Comparison of ENCODE assay signal across 8 cellular contexts in genomic region chr3:185537369-185537970, GRCh38. TPM values are rescaled to one million over a fixed set of nuclear protein-coding genes. Genes with fewer than 3 reads are reported as not detected.
DNase-seq lines count a peak whose midpoint lies in the region; ATAC-seq and TF ChIP-seq lines count a peak whose summit lies in the region.

No MANE protein-coding gene starts in this region.

- H3K4me1 Mint-ChIP-seq in CD4-positive, alpha-beta T cell (ENCODE audit: low read depth) = peaks cover 6% of the 10 kb centered on the region
- H3K4me1 Mint-ChIP-seq in central memory CD8-positive, alpha-beta T cell = peaks cover 7% of the 10 kb centered on the region
- H3K4me1 Mint-ChIP-seq in osteocyte (ENCODE audit: unreplicated experiment) = peaks cover 7% of the 10 kb centered on the region

- H3K4me3 ChIP-seq in Peyer's patch = no peak overlapping the region
- H3K4me3 ChIP-seq in muscle layer of duodenum (ENCODE audit: low read depth in 1 of 2, low read length in 2 of 2) = no peak overlapping the region

- no peak for TF ChIP-seq CTCF in CD4-positive, alpha-beta T cell (IDR thresholded peaks at IDR 0.05)
- TF ChIP-seq CTCF in Peyer's patch (IDR thresholded peaks at IDR 0.05) = peak in 3 of 6 experiments; percentile 38 to 49 (median 47)
- no peak for TF ChIP-seq CTCF in osteocyte (IDR thresholded peaks at IDR 0.05)

- POLR2A ChIA-PET in CD4-positive, alpha-beta T cell (lab: Charles Lee) = no interaction called here

- H3K9me3 Mint-ChIP-seq in CD4-positive, alpha-beta T cell = no peaks in the 10 kb centered on the region
- H3K9me3 Mint-ChIP-seq in central memory CD8-positive, alpha-beta T cell = no peaks in the 10 kb centered on the region
- H3K9me3 Mint-ChIP-seq in osteocyte (ENCODE audit: unreplicated experiment) = no peaks in the 10 kb centered on the region

- intact Hi-C loops in CD4-positive, alpha-beta T cell (cut with DNase I, micrococcal nuclease) = no loop called here

- DNase-seq in CD4-positive, alpha-beta T cell = no peak
- DNase-seq in Peyer's patch (peak; percentile 26 to 83 (median 64)), NCI-H526 (lab: John Stamatoyannopoulos, UW) (no peak), osteocyte (ENCODE audit: extremely low spot score, unreplicated experiment) (no peak)
- DNase-seq in central memory CD8-positive, alpha-beta T cell (ENCODE audit: low spot score in 2 of 2) = no peak

- H3K27me3 Mint-ChIP-seq in CD4-positive, alpha-beta T cell = no peaks in the 10 kb centered on the region
- H3K27me3 Mint-ChIP-seq in central memory CD8-positive, alpha-beta T cell = no peaks in the 10 kb centered on the region
- H3K27me3 Mint-ChIP-seq in osteocyte (ENCODE audit: unreplicated experiment) = peaks cover 2% of the 10 kb centered on the region

- H3K9me3 ChIP-seq in CD4-positive, alpha-beta T cell (ENCODE audit: control insufficient read depth, low read length) = no peaks in the 10 kb centered on the region
- H3K9me3 ChIP-seq in Peyer's patch = no peaks in the 10 kb centered on the region
- no peaks in the 10 kb centered on the region for H3K9me3 ChIP-seq in muscle layer of duodenum (ENCODE audit: control insufficient read depth in 1 of 2, low read length in 2 of 2)

- H3K27me3 ChIP-seq in CD4-positive, alpha-beta T cell (ENCODE audit: control insufficient read depth, insufficient read depth, low read length) = no peaks in the 10 kb centered on the region
- H3K27me3 ChIP-seq in Peyer's patch (no peaks in the 10 kb centered on the region), muscle layer of duodenum (ENCODE audit: low read depth, low read length) (no peaks in the 10 kb centered on the region)

- H3K27ac ChIP-seq in CD4-positive, alpha-beta T cell (ENCODE audit: low read depth, low read length) = no peak overlapping the region
- peak overlapping the region in 3 of 4 donors; percentile 66 to 83 (median 80) for H3K27ac ChIP-seq in Peyer's patch
- peak overlapping the region; percentile 45 for H3K27ac ChIP-seq in muscle layer of duodenum (ENCODE audit: low read length)

- H3K36me3 ChIP-seq in Peyer's patch (no peaks in the 10 kb centered on the region), muscle layer of duodenum (ENCODE audit: control insufficient read depth in 1 of 2, insufficient read depth in 2 of 2, low read length in 2 of 2) (no peaks in the 10 kb centered on the region)

- H3K27ac Mint-ChIP-seq in CD4-positive, alpha-beta T cell = peak overlapping the region; percentile 6
- H3K27ac Mint-ChIP-seq in central memory CD8-positive, alpha-beta T cell (ENCODE audit: low read depth) = no peak overlapping the region
- no peak overlapping the region for H3K27ac Mint-ChIP-seq in osteocyte (ENCODE audit: unreplicated experiment)

- TF ChIP-seq POLR2A in Peyer's patch (IDR thresholded peaks at IDR 0.05) = peak in 1 of 2 donors; percentile 28

- CTCF ChIA-PET in CD4-positive, alpha-beta T cell (lab: Charles Lee) = no interaction called here

- H3K4me3 Mint-ChIP-seq in CD4-positive, alpha-beta T cell = no peak overlapping the region
- H3K4me3 Mint-ChIP-seq in central memory CD8-positive, alpha-beta T cell = no peak overlapping the region
- H3K4me3 Mint-ChIP-seq in osteocyte (ENCODE audit: unreplicated experiment) = no peak overlapping the region

- H3K4me1 ChIP-seq in Peyer's patch = no peaks in the 10 kb centered on the region
- H3K4me1 ChIP-seq in muscle layer of duodenum (ENCODE audit: control insufficient read depth in 1 of 2, insufficient read depth in 2 of 2, low read length in 2 of 2) = no peaks in the 10 kb centered on the region

- H3K36me3 Mint-ChIP-seq in CD4-positive, alpha-beta T cell (ENCODE audit: low read depth) = no peaks in the 10 kb centered on the region
- H3K36me3 Mint-ChIP-seq in central memory CD8-positive, alpha-beta T cell (ENCODE audit: insufficient read depth) = no peaks in the 10 kb centered on the region
- H3K36me3 Mint-ChIP-seq in osteocyte (ENCODE audit: unreplicated experiment) = no peaks in the 10 kb centered on the region

- ATAC-seq in CD4-positive, alpha-beta T cell (ENCODE audit: poor library complexity) = peak; percentile 63
- ATAC-seq in GM19035 (IDR thresholded peaks at IDR 0.05; ENCODE audit: unreplicated experiment) (peak; percentile 99), HG03097 (IDR thresholded peaks at IDR 0.05; ENCODE audit: low FRiP score, unreplicated experiment) (peak; percentile 97)
- ATAC-seq in central memory CD8-positive, alpha-beta T cell (replicated peaks; ENCODE audit: extremely low read depth, poor library complexity, severe bottlenecking) = peak; percentile 36

RNA-seq across cellular contexts. Expression of gene LIPH, which starts 14.9 kb away (rescaled TPM):
- total RNA-seq in CD4-positive, alpha-beta T cell = not detected
- 10 to 100 TPM in 3 of 4 donors, 1 to 10 TPM in 1; 5.8 to 27.5 (median 22.1) TPM for total RNA-seq in Peyer's patch
- total RNA-seq in osteocyte = not detected in 2 replicates

RNA-seq across cellular contexts. Expression of gene TMEM41A, which starts 38.6 kb away (rescaled TPM):
- total RNA-seq in CD4-positive, alpha-beta T cell = 10 to 100 TPM; 26.8 to 29.1 TPM
- 100 to 1,000 TPM in 2 of 4 donors, 10 to 100 TPM in 2; 19.8 to 114 (median 90.1) TPM for total RNA-seq in Peyer's patch
- total RNA-seq in osteocyte = 17.4 and 17.5 TPM in 2 replicates

RNA-seq across cellular contexts. Expression of gene SENP2, which starts 48.6 kb away (rescaled TPM):
- 10 to 100 TPM; 61.1 to 61.2 TPM for total RNA-seq in CD4-positive, alpha-beta T cell
- total RNA-seq in Peyer's patch = 10 to 100 TPM; 21.8 to 48.7 (median 28.7) TPM
- total RNA-seq in osteocyte = 42.7 and 46.1 TPM in 2 replicates

Comparison
In these comparisons a context has a peak if more than half of its experiments do, and no peak if none do; other contexts are left out.
1. ATAC-seq: peak in every context shown above with its lines; median percentile 99 in GM19035; 97 in HG03097; 63 in CD4-positive, alpha-beta T cell; 36 in central memory CD8-positive, alpha-beta T cell.
2. DNase-seq: peak in Peyer's patch (3 of 3); none in CD4-positive, alpha-beta T cell (0 of 10), central memory CD8-positive, alpha-beta T cell (0 of 2), NCI-H526 (0 of 2) and osteocyte (single experiment).